In the genomic region with DNA sequence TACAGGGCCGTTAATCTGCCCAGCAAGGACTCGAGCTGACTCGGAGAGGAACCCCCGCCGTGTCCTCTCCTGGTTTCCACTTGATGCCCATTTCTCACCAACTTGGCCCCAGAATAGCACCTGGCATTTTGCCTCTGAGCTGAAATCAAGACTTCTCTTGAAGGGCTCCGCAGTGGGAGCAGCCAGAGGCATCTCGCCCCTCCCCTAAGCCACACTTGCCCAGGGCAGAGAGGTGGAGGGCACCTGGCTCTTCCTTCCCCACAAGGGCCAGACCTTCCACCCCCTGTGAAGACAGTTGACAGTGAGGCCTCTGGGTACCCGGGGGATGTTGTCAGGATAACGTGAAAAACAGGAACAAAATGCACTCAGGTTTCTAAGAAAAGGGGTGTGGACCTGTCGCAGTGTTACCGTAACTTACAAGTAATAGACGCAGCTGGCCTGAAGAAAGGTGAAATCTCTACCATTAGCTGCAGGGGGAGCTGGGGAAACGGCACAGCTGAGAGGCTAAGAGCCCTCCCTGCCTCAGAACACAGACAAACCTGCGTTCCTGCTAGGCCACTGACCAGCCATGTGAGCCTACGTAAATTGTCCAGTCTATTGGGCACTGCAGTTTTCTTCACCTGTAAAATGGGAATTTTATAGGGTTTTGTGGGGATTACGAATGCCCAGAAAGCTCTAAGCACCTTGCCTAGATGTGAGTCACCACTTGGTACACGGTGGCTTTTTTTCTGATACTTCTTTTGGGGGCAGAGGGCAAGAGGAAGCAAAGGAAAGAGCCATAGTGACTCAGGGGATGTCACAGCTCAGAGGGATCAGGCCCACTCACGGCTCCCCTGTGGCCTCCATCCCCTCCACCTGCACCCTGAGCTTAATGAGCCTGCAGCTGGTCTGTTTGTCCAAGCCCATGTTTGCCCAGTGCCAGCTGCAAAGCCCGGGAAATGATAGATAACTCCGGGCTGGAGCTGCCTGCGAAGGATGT, we compare ENCODE assay signal across 8 cellular contexts. TPM values are rescaled to one million over a fixed set of nuclear protein-coding genes. Genes with fewer than 3 reads are reported as not detected.
DNase-seq lines count a peak whose midpoint lies in the region; ATAC-seq, FAIRE-seq and TF ChIP-seq lines count a peak whose summit lies in the region.

No MANE protein-coding gene starts in this region.

- H3K27ac ChIP-seq in tibial nerve = peak overlapping the region in 2 of 4 donors; percentile 61 to 83

- peak; percentile 55 for TF ChIP-seq CTCF in epithelial cell of esophagus (IDR thresholded peaks at IDR 0.05; ENCODE audit: insufficient read depth, low read depth, low read length, missing control alignments)
- no peak for TF ChIP-seq CTCF in tibial nerve (IDR thresholded peaks at IDR 0.05)

- DNase-seq in Caki2 (ENCODE audit: low read depth) (peak; percentile 71), HCEC 1CT (peak; percentile 27), RCC 7860 (ENCODE audit: low spot score) (peak; percentile 79), epithelial cell of esophagus (ENCODE audit: low read depth) (peak; percentile 42), tibial nerve (ENCODE audit: low spot score in 2 of 2) (no peak), SK-N-DZ (ENCODE audit: low spot score) (no peak)

- ATAC-seq in HG02973 (IDR thresholded peaks at IDR 0.05; ENCODE audit: unreplicated experiment) (no peak), HG02623 (IDR thresholded peaks at IDR 0.05; ENCODE audit: unreplicated experiment) (no peak)

- in situ Hi-C loops in Caki2 (cut with HindIII; ENCODE audit: low pct_unique_long_range_greater_than_20kb, low sequenced_read_pairs) = no loop called here

- H3K4me3 ChIP-seq in epithelial cell of esophagus (ENCODE audit: low read length) (no peak overlapping the region), tibial nerve (no peak overlapping the region)

- H3K4me1 ChIP-seq in tibial nerve = peaks cover 0 to 58% (median 37%) of the 10 kb centered on the region in 4 donors

- 48 to 56% methylated on average over 21 of the region's 21 CpGs for WGBS in tibial nerve, 2 donors

- peak; percentile 77 for FAIRE-seq in RCC 7860 (lab: Jason Lieb, UNC)

- no peak for TF ChIP-seq POLR2A in tibial nerve (IDR thresholded peaks at IDR 0.05)

- H3K36me3 ChIP-seq in tibial nerve = peaks cover 0 to 17% (median 0%) of the 10 kb centered on the region in 3 donors

- no peaks in the 10 kb centered on the region for H3K9me3 ChIP-seq in tibial nerve

- TF ChIP-seq EP300 in tibial nerve (IDR thresholded peaks at IDR 0.05) = no peak

- peaks cover 0 to 29% of the 10 kb centered on the region in 2 donors for H3K27me3 ChIP-seq in tibial nerve

RNA-seq across cellular contexts. Expression of a gene that starts 18.6 kb away (rescaled TPM):
- total RNA-seq in Caki2 (2014; rRNA removed; shearing (Covaris generic); ENCODE audit: low replicate concordance) = not detected in 2 replicates
- under 1 TPM in 1 of 4 donors, not detected in 3; 0.20 TPM for total RNA-seq in tibial nerve
- 0.07 and 0.29 TPM in 2 replicates for polyA plus RNA-seq in SK-N-DZ (2014; cell fraction: cytosol; rRNA removed)
- polyA plus RNA-seq in SK-N-DZ (2014; cell fraction: nucleus; rRNA removed) = 0.03 and 0.05 TPM in 2 replicates

Comparison
In these comparisons a context has a peak if more than half of its experiments do, and no peak if none do; other contexts are left out.
1. DNase-seq: peak in Caki2 (single experiment), HCEC 1CT (single experiment), RCC 7860 (single experiment) and epithelial cell of esophagus (single experiment); none in tibial nerve (0 of 2) and SK-N-DZ (single experiment).